25 cellular contexts compared by ENCODE assay signal in the genomic region with DNA sequence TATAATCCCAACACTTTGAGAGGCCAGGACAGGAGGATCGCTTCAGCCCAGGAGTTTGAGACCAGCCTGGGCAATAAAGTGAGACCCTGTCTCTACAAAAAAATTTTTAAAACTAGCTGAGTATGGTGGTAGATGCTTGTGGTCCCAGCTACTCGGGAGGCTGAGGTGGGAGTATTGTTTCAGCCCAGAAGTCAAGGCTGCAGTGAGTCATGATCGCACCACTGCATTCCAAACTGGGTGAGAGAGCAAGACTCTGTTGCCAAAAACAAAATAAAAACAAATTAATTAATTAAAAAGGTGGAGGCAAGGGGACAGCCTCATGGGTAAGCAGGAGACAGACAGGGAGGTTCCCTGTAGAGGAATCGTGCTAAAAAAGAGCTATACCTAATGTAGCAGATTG. TPM values are rescaled to one million over a fixed set of nuclear protein-coding genes. Genes with fewer than 3 reads are reported as not detected.
DNase-seq lines count a peak whose midpoint lies in the region; ATAC-seq, FAIRE-seq and TF ChIP-seq lines count a peak whose summit lies in the region.
"Had no signal": no experiment of that assay in that cellular context is flagged by ENCODE, and none has a peak within 500 bp of the region (broad histone marks: within the 10 kb centered on the region; RNA-seq: fewer than 3 reads in every experiment).

No MANE protein-coding gene starts in this region.

- H3K4me2 ChIP-seq in A549: no peak overlapping the region

- no peaks in the 10 kb centered on the region for H3K36me3 Mint-ChIP-seq in CD14-positive monocyte
- H3K36me3 Mint-ChIP-seq: memory B cell, type B pancreatic cell had no signal

- no peak overlapping the region for H3K4me3 ChIP-seq in A549
- H3K4me3 ChIP-seq in MG63: no peak overlapping the region
- H3K4me3 ChIP-seq in cardiac fibroblast (replicated peaks in 1 of 2; ENCODE audit: low read depth in 2 of 2, low read length in 2 of 2): no peak overlapping the region
- H3K4me3 ChIP-seq: BLaER1 treated with 17β-estradiol and CSF1 and Interleukin-3, amounts not matched to agents 10 nM and 100 nM; HAP-1; stomach had no signal

- no peak for TF ChIP-seq EP300 in A549 (IDR thresholded peaks at IDR 0.05)

- no peak for ATAC-seq in A549
- ATAC-seq in HG02870 (IDR thresholded peaks at IDR 0.05; ENCODE audit: unreplicated experiment): no peak
- ATAC-seq in GM21576 (IDR thresholded peaks at IDR 0.05; ENCODE audit: unreplicated experiment): no peak
- ATAC-seq: activated CD8-positive, alpha-beta memory T cell treated with anti-CD3 and anti-CD28 coated beads, Interleukin-2, amount 10 ng/mL, durations not matched to agents 7 days and 5 days; activated T-helper 17 cell treated with anti-CD3 and anti-CD28 coated beads, Interleukin-2, amount 50 U/mL, for 72 hours had no signal

- FAIRE-seq in A549 (lab: Jason Lieb, UNC): no peak
- FAIRE-seq: A204.1, TTC549 had no signal

- no peaks in the 10 kb centered on the region for H3K9me3 Mint-ChIP-seq in CD14-positive monocyte
- H3K9me3 Mint-ChIP-seq: activated T-helper 17 cell treated with anti-CD3 and anti-CD28 coated beads, Interleukin-2, amount 50 U/mL, for 72 hours; memory B cell; nephron; type B pancreatic cell had no signal

- no peaks in the 10 kb centered on the region for H3K9me3 ChIP-seq in A549
- no peaks in the 10 kb centered on the region for H3K9me3 ChIP-seq in MG63
- H3K9me3 ChIP-seq: BLaER1 treated with 17β-estradiol and CSF1 and Interleukin-3, amounts not matched to agents 10 nM and 100 nM; stomach had no signal

- 56% methylated on average over 4 of the region's 4 CpGs for WGBS in A549 (ENCODE audit: missing lambda C conversion rate)

- H3K36me3 ChIP-seq in MG63: no peaks in the 10 kb centered on the region
- H3K36me3 ChIP-seq: BLaER1 treated with 17β-estradiol and CSF1 and Interleukin-3, amounts not matched to agents 10 nM and 100 nM; stomach had no signal

- H3K4me1 Mint-ChIP-seq in CD14-positive monocyte: no peaks in the 10 kb centered on the region
- H3K4me1 Mint-ChIP-seq: activated CD8-positive, alpha-beta memory T cell treated with anti-CD3 and anti-CD28 coated beads, Interleukin-2, amount 10 ng/mL, durations not matched to agents 7 days and 5 days; memory B cell; nephron had no signal

- DNase-seq in A549 (ENCODE audit: low read depth in 1 of 2, low spot score in 1 of 2) (no peak), MG63 (peak; percentile 36), cardiac fibroblast (ENCODE audit: low read depth in 2 of 2) (peak; percentile 56 to 61), iris pigment epithelial cell (ENCODE audit: low read depth) (peak; percentile 67), CD14-positive monocyte (ENCODE audit: low spot score) (no peak), RWPE1 (ENCODE audit: low spot score) (no peak)
- DNase-seq: activated CD4-positive, alpha-beta T cell treated with anti-CD3 and anti-CD28 coated beads for 4 hours; activated CD8-positive, alpha-beta memory T cell treated with anti-CD3 and anti-CD28 coated beads, Interleukin-2, amount 10 ng/mL, durations not matched to agents 7 days and 5 days; central memory CD4-positive, alpha-beta T cell; effector CD8-positive, alpha-beta T cell; GF-D8; NCI-H2029 treated with DMSO at 0.1 percent for 48 hours; NCI-H446 treated with DMSO at 0.1 percent for 48 hours; stimulated activated CD4-positive, alpha-beta T cell treated with anti-CD3 and anti-CD28 coated beads, Interleukin-2, amount 100 ng/mL, for 24 hours; stomach had no signal

- H3K4me1 ChIP-seq in A549: no peaks in the 10 kb centered on the region
- H3K4me1 ChIP-seq: HAP-1, stomach had no signal

- intact Hi-C loops in CD14-positive monocyte (cut with micrococcal nuclease): no loop called here

- no peak for TF ChIP-seq POLR2A in A549 (IDR thresholded peaks at IDR 0.05; ENCODE audit: low read length)

- H3K27me3 ChIP-seq in MG63: no peaks in the 10 kb centered on the region
- H3K27me3 ChIP-seq: BLaER1 treated with 17β-estradiol and CSF1 and Interleukin-3, amounts not matched to agents 10 nM and 100 nM had no signal

- H3K27ac ChIP-seq in A549 (no peak overlapping the region), RWPE1 (no peak overlapping the region)
- H3K27ac ChIP-seq: BLaER1 treated with 17β-estradiol and CSF1 and Interleukin-3, amounts not matched to agents 10 nM and 100 nM; stomach had no signal

- CTCF ChIA-PET in A549 (lab: Yijun Ruan, JAX): interaction anchor here (0.7 to 10.7 kb wide), 9 partner anchors 13 to 325 kb away, joined by 3 to 212 read pairs (median 3); partner anchors contain the start of gene HAPLN3
- CTCF ChIA-PET in RWPE1 (lab: Yijun Ruan, JAX): no interaction called here

- TF ChIP-seq CTCF in A549 (IDR thresholded peaks at IDR 0.05): no peak
- TF ChIP-seq CTCF in cardiac fibroblast (IDR thresholded peaks at IDR 0.05; ENCODE audit: low read depth, low read length): no peak
- no peak for TF ChIP-seq CTCF in CD14-positive monocyte (IDR thresholded peaks at IDR 0.05)
- TF ChIP-seq CTCF in RWPE1 (conservative IDR thresholded peaks at IDR 0.05; ENCODE audit: low read depth): no peak

- no peak overlapping the region for H3K27ac Mint-ChIP-seq in CD14-positive monocyte
- H3K27ac Mint-ChIP-seq: activated CD8-positive, alpha-beta memory T cell treated with anti-CD3 and anti-CD28 coated beads, Interleukin-2, amount 10 ng/mL, durations not matched to agents 7 days and 5 days; memory B cell; nephron; type B pancreatic cell had no signal

- POLR2A ChIA-PET in A549 (lab: Yijun Ruan, JAX): no interaction called here
- POLR2A ChIA-PET in RWPE1 (lab: Yijun Ruan, JAX; ENCODE audit: low non-redundant PET): no interaction called here

- no peak overlapping the region for H3K4me3 Mint-ChIP-seq in CD14-positive monocyte
- H3K4me3 Mint-ChIP-seq: activated CD8-positive, alpha-beta memory T cell treated with anti-CD3 and anti-CD28 coated beads, Interleukin-2, amount 10 ng/mL, durations not matched to agents 7 days and 5 days; activated T-helper 17 cell treated with anti-CD3 and anti-CD28 coated beads, Interleukin-2, amount 50 U/mL, for 72 hours; memory B cell; nephron; type B pancreatic cell had no signal

- peaks cover 0 to 5% (median 4%) of the 10 kb centered on the region in 3 donors for H3K27me3 Mint-ChIP-seq in CD14-positive monocyte (ENCODE audit: low read depth in 3 of 3)
- H3K27me3 Mint-ChIP-seq: activated CD8-positive, alpha-beta memory T cell treated with anti-CD3 and anti-CD28 coated beads, Interleukin-2, amount 10 ng/mL, durations not matched to agents 7 days and 5 days; activated T-helper 17 cell treated with anti-CD3 and anti-CD28 coated beads, Interleukin-2, amount 50 U/mL, for 72 hours; memory B cell; type B pancreatic cell had no signal

- TF ChIP-seq RAD21 in A549 (conservative IDR thresholded peaks at IDR 0.05 in 1 of 2, IDR thresholded peaks at IDR 0.05 in 1 of 2): no peak

TF ChIP-seq in A549, 52 proteins besides CTCF, POLR2A, EP300 and RAD21:
- 0 out of 4 replicates have a peak, but pooled peaks of 1 of the 2 experiments have one; percentile 7 for TF ChIP-seq CEBPB (IDR thresholded peaks at IDR 0.05)
- TF ChIP-seq FOSL2 (IDR thresholded peaks at IDR 0.05): no peak
- peak; percentile 35; the same call in 1 of the 2 replicates for TF ChIP-seq FOSL2 (CRISPR knock-in tag; IDR thresholded peaks at IDR 0.05)
- no peak for TF ChIP-seq REST (IDR thresholded peaks at IDR 0.05)

RNA-seq across cellular contexts. Expression of gene HAPLN3, which starts 12.6 kb away (rescaled TPM):
- polyA plus RNA-seq in A549 (2011; rRNA removed): 7.5 and 8.5 TPM in 2 replicates
- 45.3 and 47.5 TPM in 2 replicates for polyA plus RNA-seq in A549 (2012; cell fraction: cytosol; rRNA removed)
- polyA plus RNA-seq in A549 (2012; cell fraction: nucleus; rRNA removed): 188 and 231 TPM in 2 replicates
- 39.7 to 54.3 TPM (median 45.3 TPM) in 3 replicates for polyA plus RNA-seq in A549 (2017; fragmentation: RNase III; extraction: RNeasy Plus Mini Kit Qiagen cat#74134 plus additional on column Dnase treatment)
- polyA minus RNA-seq in A549 (2011; rRNA and poly(A)+ RNA removed): 5.4 and 5.8 TPM in 2 replicates
- total RNA-seq in MG63 (2014; rRNA removed; shearing (Covaris generic); ENCODE audit: low replicate concordance): 0.47 and 1.7 TPM in 2 replicates
- polyA plus RNA-seq in CD14-positive monocyte: under 1 TPM; 0.60 to 0.65 TPM

RNA-seq across cellular contexts. Expression of gene MFGE8, which starts 30.4 kb away (rescaled TPM):
- polyA plus RNA-seq in A549 (2011; rRNA removed): 206 and 213 TPM in 2 replicates
- polyA plus RNA-seq in A549 (2012; cell fraction: cytosol; rRNA removed): 330 and 384 TPM in 2 replicates
- polyA plus RNA-seq in A549 (2012; cell fraction: nucleus; rRNA removed): 1,238 and 1,252 TPM in 2 replicates
- polyA plus RNA-seq in A549 (2017; fragmentation: RNase III; extraction: RNeasy Plus Mini Kit Qiagen cat#74134 plus additional on column Dnase treatment): 403 to 506 TPM (median 446 TPM) in 3 replicates
- polyA minus RNA-seq in A549 (2011; rRNA and poly(A)+ RNA removed): 165 and 194 TPM in 2 replicates
- total RNA-seq in MG63 (2014; rRNA removed; shearing (Covaris generic); ENCODE audit: low replicate concordance): 29.5 and 33.5 TPM in 2 replicates
- polyA plus RNA-seq in CD14-positive monocyte: not detected

Comparison
In these comparisons a context has a peak if more than half of its experiments do, and no peak if none do; other contexts are left out.
1. DNase-seq: peak in MG63 (single experiment), cardiac fibroblast (2 of 2) and iris pigment epithelial cell (single experiment); none in A549 (0 of 2), CD14-positive monocyte (single experiment) and RWPE1 (single experiment).
2. RNA of gene HAPLN3, which starts 12.6 kb away (polyA plus RNA-seq): 7.5 to 231 TPM in A549; 0.60 to 0.65 TPM in CD14-positive monocyte; every median in the first group is over 4 times any median in the second.
3. RNA of gene MFGE8, which starts 30.4 kb away (polyA plus RNA-seq): 206 to 1,252 TPM in A549; not detected in CD14-positive monocyte; every median in the first group is over 100 times any median in the second.